ENCODE assay signal across 8 cellular contexts in genomic region chr10:110499796-110500514, GRCh38. TPM values are rescaled to one million over a fixed set of nuclear protein-coding genes. Genes with fewer than 3 reads are reported as not detected.
A peak's percentile ranks its signal among the peaks of the same experiment; 100 is the strongest.
DNase-seq lines count a peak whose midpoint lies in the region; ATAC-seq, FAIRE-seq and TF ChIP-seq lines count a peak whose summit lies in the region.

No MANE protein-coding gene starts in this region.

- H3K27me3 ChIP-seq in CD8-positive, alpha-beta memory T cell (ENCODE audit: insufficient read depth, low read length, poor library complexity, severe bottlenecking) = no peaks in the 10 kb centered on the region
- no peaks in the 10 kb centered on the region for H3K27me3 ChIP-seq in PC-3 (ENCODE audit: low read length)
- peaks cover 0 to 34% (median 17%) of the 10 kb centered on the region in 4 experiments; a peak in 5 of 7 replicates for H3K27me3 ChIP-seq in H1 (replicated peaks in 1 of 4; ENCODE audit: control insufficient read depth in 3 of 4, extremely low read depth in 1 of 4, insufficient read depth in 3 of 4, low read length in 3 of 4)

- H4K8ac ChIP-seq in H1 (ENCODE audit: extremely low read depth, insufficient read depth, low read length) = no peak overlapping the region

- no peaks in the 10 kb centered on the region for H3K9me3 ChIP-seq in CD8-positive, alpha-beta memory T cell (ENCODE audit: low read length)
- H3K9me3 ChIP-seq in PC-3 (ENCODE audit: low read length) = no peaks in the 10 kb centered on the region
- H3K9me3 ChIP-seq in H1 (ENCODE audit: insufficient read depth in 2 of 2, low read depth in 1 of 2, low read length in 1 of 2) = no peaks in the 10 kb centered on the region

- 0 out of 2 replicates have a peak overlapping the region, but pooled peaks have one; percentile 44 for H2BK12ac ChIP-seq in H1 (ENCODE audit: low read depth, low read length)

- peak overlapping the region; percentile 88 to 99 (median 92) for H3K4me3 Mint-ChIP-seq in CD8-positive, alpha-beta memory T cell
- H3K4me3 Mint-ChIP-seq in nephron progenitor cell = peak overlapping the region; percentile 95

- H2BK15ac ChIP-seq in H1 (ENCODE audit: low read length) = no peak overlapping the region; the same call in 1 of the 2 replicates

- no peaks in the 10 kb centered on the region for H3F3A ChIP-seq in PC-3 (ENCODE audit: low read length, unreplicated experiment)

- peaks cover 79 to 82% (median 81%) of the 10 kb centered on the region in 3 donors for H3K4me1 Mint-ChIP-seq in CD8-positive, alpha-beta memory T cell
- peaks cover 79% of the 10 kb centered on the region for H3K4me1 Mint-ChIP-seq in nephron progenitor cell

- peaks cover 92% of the 10 kb centered on the region for H3K79me2 ChIP-seq in PC-3 (ENCODE audit: low read length)
- peaks cover 5 to 51% of the 10 kb centered on the region in 2 experiments for H3K79me2 ChIP-seq in H1 (ENCODE audit: control insufficient read depth in 1 of 2, insufficient read depth in 2 of 2, low read length in 2 of 2)

- intact Hi-C loops in PC-3 (cut with micrococcal nuclease) = no loop called here

- H3K9ac ChIP-seq in PC-3 (ENCODE audit: low read length) = peak overlapping the region; percentile 99
- H3K9ac ChIP-seq in H1 (replicated peaks in 1 of 4; ENCODE audit: extremely low read depth in 1 of 4, low read depth in 3 of 4, low read length in 3 of 4) = no peak overlapping the region

- WGBS in H1 (ENCODE audit: extremely low coverage in 1 of 2, insufficient coverage in 1 of 2, insufficient read length in 1 of 2, insufficient replicate concordance in 2 of 2, low coverage in 1 of 2, low lambda C conversion rate in 2 of 2, missing lambda C conversion rate in 1 of 2), 2 experiments = 84% methylated on average over 9 of the region's 9 CpGs; no CpG with 5 or more reads in 1 of the 2 experiments

- H2AK5ac ChIP-seq in H1 (ENCODE audit: low read depth, low read length) = 0 out of 2 replicates have a peak overlapping the region, but pooled peaks have one; percentile 78

- H4K20me1 ChIP-seq in PC-3 (ENCODE audit: low read length) = peaks cover 67% of the 10 kb centered on the region
- peaks cover 7% of the 10 kb centered on the region in 2 experiments for H4K20me1 ChIP-seq in H1 (replicated peaks in 1 of 2; ENCODE audit: control insufficient read depth in 1 of 2, insufficient read depth in 2 of 2, low read length in 2 of 2)

- no peak for TF ChIP-seq POLR2A in H1 (IDR thresholded peaks at IDR 0.05; ENCODE audit: control extremely low read depth in 1 of 2, low read depth in 2 of 2, low read length in 2 of 2)

- no TSS peak for BruUV-seq in PC-3 (replicated peaks; lab: Mats Ljungman, UMichigan)

- no peak overlapping the region for H3K18ac ChIP-seq in H1 (ENCODE audit: extremely low read depth, low read length)

- no peak overlapping the region for H3K56ac ChIP-seq in H1 (replicated peaks; ENCODE audit: insufficient read length, low read depth, low read length)

- peaks cover 0 to 1% of the 10 kb centered on the region in 2 donors for H3K27me3 Mint-ChIP-seq in CD8-positive, alpha-beta memory T cell
- peaks cover 27% of the 10 kb centered on the region for H3K27me3 Mint-ChIP-seq in nephron progenitor cell (ENCODE audit: low read depth, poor library complexity)

- CTCF ChIA-PET in CD8-positive, alpha-beta memory T cell (lab: Charles Lee) = interaction anchor here (1.1 to 8.2 kb wide), 8 partner anchors 8 to 362 kb away, joined by 3 to 60 read pairs (median 5); no protein-coding TSS in a partner anchor
- CTCF ChIA-PET in PC-3 (lab: Charles Lee) (no interaction called here), H1 (lab: Charles Lee; ENCODE audit: partially characterized antibody) (interaction anchor here (0.6 to 4.2 kb wide), 8 partner anchors 10 to 195 kb away, joined by 3 to 20 read pairs (median 6); partner anchors contain the start of gene SMNDC1)

- POLR2A ChIA-PET in CD8-positive, alpha-beta memory T cell (lab: Charles Lee) = interaction anchor here (0.6 to 2.0 kb wide), 2 partner anchors 85 to 145 kb away, joined by 3 to 8 read pairs; no protein-coding TSS in a partner anchor
- POLR2A ChIA-PET in PC-3 (lab: Charles Lee; ENCODE audit: unreplicated experiment) = interaction anchor here (1.0 kb wide), 1 partner anchor 92 kb away, joined by 3 read pairs; no protein-coding TSS in a partner anchor
- POLR2A ChIA-PET in H1 (lab: Charles Lee; ENCODE audit: partially characterized antibody) = interaction anchor here (1.1 to 5.4 kb wide), 11 partner anchors 11 to 196 kb away, joined by 3 to 56 read pairs (median 5); partner anchors contain the start of gene SMNDC1

- no peak overlapping the region for H2BK20ac ChIP-seq in H1 (ENCODE audit: low read length)

- peaks cover 79% of the 10 kb centered on the region for H3K4me1 ChIP-seq in CD8-positive, alpha-beta memory T cell (ENCODE audit: insufficient read depth, low read length)
- peaks cover 48% of the 10 kb centered on the region for H3K4me1 ChIP-seq in PC-3 (ENCODE audit: insufficient read depth, low read length)
- peaks cover 12 to 31% (median 23%) of the 10 kb centered on the region in 4 experiments for H3K4me1 ChIP-seq in H1 (replicated peaks in 1 of 4; ENCODE audit: control insufficient read depth in 3 of 4, insufficient read depth in 4 of 4, low read length in 3 of 4)

- H3K79me1 ChIP-seq in H1 (ENCODE audit: low read depth, low read length) = peaks cover 10% of the 10 kb centered on the region

- H3K36me3 ChIP-seq in CD8-positive, alpha-beta memory T cell (ENCODE audit: insufficient read depth, low read length) = no peaks in the 10 kb centered on the region
- H3K36me3 ChIP-seq in PC-3 (ENCODE audit: low read depth, low read length) = peaks cover 65% of the 10 kb centered on the region
- peaks cover 0 to 7% (median 5%) of the 10 kb centered on the region in 4 experiments; a peak in 5 of 8 replicates for H3K36me3 ChIP-seq in H1 (ENCODE audit: control insufficient read depth in 2 of 4, insufficient read depth in 4 of 4, low read length in 3 of 4)

- H4K91ac ChIP-seq in H1 (replicated peaks; ENCODE audit: insufficient read length, low read length) = peak overlapping the region; percentile 44

- no peaks in the 10 kb centered on the region for H3K9me2 ChIP-seq in PC-3 (replicated peaks; ENCODE audit: low read length)

- TF ChIP-seq CTCF in PC-3 (conservative IDR thresholded peaks at IDR 0.05; ENCODE audit: low read depth, low read length) = no peak
- TF ChIP-seq CTCF in H1 (IDR thresholded peaks at IDR 0.05; ENCODE audit: control extremely low read depth in 1 of 3, insufficient read depth in 1 of 3, low read depth in 1 of 3, low read length in 3 of 3) = no peak
- no peak for TF ChIP-seq CTCF in nephron progenitor cell (IDR thresholded peaks at IDR 0.05)

- no peak overlapping the region for H3K4me3 ChIP-seq in CD8-positive, alpha-beta memory T cell (ENCODE audit: low read length)
- H3K4me3 ChIP-seq in PC-3 (ENCODE audit: low read length) = peak overlapping the region; percentile 96
- peak overlapping the region; percentile 65 to 96 (median 80); a peak in 7 of 8 replicates for H3K4me3 ChIP-seq in H1 (ENCODE audit: extremely low read depth in 1 of 4, insufficient read depth in 2 of 4, low read depth in 3 of 4, low read length in 4 of 4)

- H3K27ac Mint-ChIP-seq in CD8-positive, alpha-beta memory T cell = peak overlapping the region; percentile 76 to 96 (median 91)
- H3K27ac Mint-ChIP-seq in nephron progenitor cell = no peak overlapping the region

- no peak for ATAC-seq in PC-3

- H3K4me2 ChIP-seq in PC-3 (ENCODE audit: low read length) (peak overlapping the region; percentile 87), H1 (ENCODE audit: insufficient read depth in 1 of 2, low read depth in 2 of 2, low read length in 2 of 2) (peak overlapping the region; percentile 79 to 96)

- FAIRE-seq in H1 (lab: Jason Lieb, UNC) = no peak

- TF ChIP-seq EP300 in H1 (IDR thresholded peaks at IDR 0.05; ENCODE audit: borderline replicate concordance in 1 of 2, low read depth in 2 of 2, low read length in 2 of 2) = no peak

- no peak overlapping the region for H3K23ac ChIP-seq in H1 (ENCODE audit: insufficient read length)

- peaks cover 0 to 6% (median 2%) of the 10 kb centered on the region in 3 donors for H3K36me3 Mint-ChIP-seq in CD8-positive, alpha-beta memory T cell
- H3K36me3 Mint-ChIP-seq in nephron progenitor cell (ENCODE audit: low read depth) = peaks cover 15% of the 10 kb centered on the region

- peak overlapping the region; percentile 13 for H2BK120ac ChIP-seq in H1 (replicated peaks; ENCODE audit: low read depth, low read length)

- peaks cover 12% of the 10 kb centered on the region; the same call in 1 of the 2 replicates for H3K23me2 ChIP-seq in H1 (ENCODE audit: low read depth, low read length)

- no peak for TF ChIP-seq RAD21 in H1 (IDR thresholded peaks at IDR 0.05 in 1 of 2, conservative IDR thresholded peaks at IDR 0.05 in 1 of 2; ENCODE audit: low read depth in 2 of 2, low read length in 2 of 2)

- H2BK5ac ChIP-seq in H1 (ENCODE audit: low read depth, low read length) = no peak overlapping the region

- H4K5ac ChIP-seq in H1 (ENCODE audit: insufficient read length, low read depth, low read length) = no peak overlapping the region

- no peak overlapping the region for H3K14ac ChIP-seq in H1 (ENCODE audit: insufficient read length)

- peak overlapping the region; percentile 19 for H3K4ac ChIP-seq in H1 (replicated peaks; ENCODE audit: insufficient read length, low read depth, low read length)

- H3K27ac ChIP-seq in CD8-positive, alpha-beta memory T cell (ENCODE audit: low read depth, low read length) = peak overlapping the region; percentile 62
- peak overlapping the region; percentile 70 for H3K27ac ChIP-seq in PC-3 (ENCODE audit: low read length)
- H3K27ac ChIP-seq in H1 (ENCODE audit: low read depth, low read length) = no peak overlapping the region

- H3K9me3 Mint-ChIP-seq in CD8-positive, alpha-beta memory T cell = no peaks in the 10 kb centered on the region
- no peaks in the 10 kb centered on the region for H3K9me3 Mint-ChIP-seq in nephron progenitor cell

- DNase-seq in CD8-positive, alpha-beta memory T cell = no peak
- DNase-seq in PC-3 (no peak), H1 (ENCODE audit: low read depth in 1 of 2, low spot score in 2 of 2) (no peak), nephron progenitor cell (no peak), midbrain (lab: John Stamatoyannopoulos, UW) (no peak), NCI-H446 treated with DMSO at 0.1 percent for 48 hours (lab: John Stamatoyannopoulos, UW) (no peak), T-helper 9 cell (no peak)
- DNase-seq in stimulated activated naive CD4-positive, alpha-beta T cell (lab: John Stamatoyannopoulos, UW) = no peak

- H2AFZ ChIP-seq in PC-3 (ENCODE audit: low read length) (no peak overlapping the region), H1 (ENCODE audit: low read length) (no peak overlapping the region)

RNA-seq across cellular contexts. Expression of gene DUSP5, which starts 2.2 kb away (rescaled TPM):
- 10 to 100 TPM; 68.5 to 69.8 TPM for total RNA-seq in CD8-positive, alpha-beta memory T cell
- polyA plus RNA-seq in CD8-positive, alpha-beta memory T cell = 3.0 TPM
- total RNA-seq in PC-3 (2014; rRNA removed) = 205 and 206 TPM in 2 replicates
- total RNA-seq in H1 (2021; fragmentation: NEBNext Ultra II Directional; extraction: Animal tissue kit (Norgen Biotek cat#: 25700)) = 27.0 and 30.3 TPM in 2 replicates
- 13.3 and 13.6 TPM in 2 replicates for polyA plus RNA-seq in H1 (2011; rRNA removed)
- polyA plus RNA-seq in H1 (2011; cell fraction: cytosol; rRNA removed) = 15.2 TPM
- 12.0 TPM for polyA plus RNA-seq in H1 (2011; cell fraction: nucleus; rRNA removed)
- 14.3 to 18.7 TPM (median 15.9 TPM) in 4 replicates for polyA plus RNA-seq in H1 (2012, experiment 1 of 2)
- 16.9 TPM for polyA plus RNA-seq in H1 (2012, experiment 2 of 2)
- 17.0 TPM for polyA plus RNA-seq in H1 (2013, experiment 1 of 2)
- 20.2 TPM for polyA plus RNA-seq in H1 (2013, experiment 2 of 2)
- polyA minus RNA-seq in H1 (2011; rRNA and poly(A)+ RNA removed) = 28.9 and 41.0 TPM in 2 replicates
- 37.5 TPM for polyA minus RNA-seq in H1 (2011; cell fraction: cytosol; rRNA and poly(A)+ RNA removed)
- polyA minus RNA-seq in H1 (2011; cell fraction: nucleus; rRNA and poly(A)+ RNA removed) = 14.9 TPM
